Comparison of ENCODE assay signal across 12 cellular contexts in the genomic region with DNA sequence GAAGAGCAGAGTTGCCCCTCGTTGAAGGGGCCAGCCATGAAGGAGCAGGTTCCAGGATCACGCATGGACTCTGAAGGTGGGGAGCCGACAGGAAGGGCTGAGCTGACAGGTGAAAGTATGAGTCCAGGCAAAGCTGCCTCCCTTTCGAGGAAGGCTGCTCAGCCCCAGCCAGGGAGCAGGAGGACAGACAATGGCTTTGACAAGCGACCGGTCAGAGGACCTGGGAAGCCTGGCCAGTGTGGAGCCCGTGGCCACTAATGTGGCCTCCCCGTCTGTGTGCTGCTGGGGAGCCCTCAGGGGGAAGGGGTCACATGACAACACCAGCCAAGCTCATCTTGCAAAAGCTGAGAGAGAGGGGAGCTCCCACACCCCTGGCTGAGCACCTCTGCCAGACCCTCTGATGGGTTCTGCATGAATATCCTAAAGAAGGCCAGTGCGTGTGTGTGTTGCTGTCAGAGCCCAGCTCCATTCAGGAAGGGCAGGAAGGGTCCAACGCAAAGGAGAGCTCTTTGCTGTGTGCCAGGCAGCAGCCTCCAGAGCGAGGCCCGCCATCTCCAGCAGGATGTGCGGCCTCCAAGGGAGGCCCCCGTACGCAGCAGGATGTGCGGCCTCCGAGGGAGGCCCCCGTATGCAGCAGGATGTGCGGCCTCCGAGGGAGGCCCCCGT.
A peak's percentile ranks its signal among the peaks of the same experiment; 100 is the strongest.
DNase-seq lines count a peak whose midpoint lies in the region; ATAC-seq and TF ChIP-seq lines count a peak whose summit lies in the region.
"Had no signal": no experiment of that assay in that cellular context is flagged by ENCODE, and none has a peak within 500 bp of the region (broad histone marks: within the 10 kb centered on the region; RNA-seq: fewer than 3 reads in every experiment).

No MANE protein-coding gene starts in this region.

- DNase-seq in activated naive CD4-positive, alpha-beta T cell treated with anti-CD3 and anti-CD28 coated beads, Interleukin-2, amount 10 ng/mL, durations not matched to agents 7 days and 5 days, result peak; percentile 31
- no peak for DNase-seq in activated naive CD4-positive, alpha-beta T cell treated with Interleukin-2 at 50 U/mL for 16 hours
- DNase-seq in activated naive CD8-positive, alpha-beta T cell treated with anti-CD3 and anti-CD28 coated beads, Interleukin-2, amount 10 ng/mL, durations not matched to agents 7 days and 5 days, result no peak
- DNase-seq in neural progenitor cell (ENCODE audit: low spot score) (no peak), endodermal cell (no peak), GM19240 (ENCODE audit: insufficient read length, low spot score) (no peak)
- DNase-seq: foreskin keratinocyte, NCI-H1694 treated with DMSO at 0.1 percent for 48 hours, NCI-H510A treated with DMSO at 0.1 percent for 48 hours, OCI-M1 had no signal

- no peaks in the 10 kb centered on the region for H3K27me3 Mint-ChIP-seq in activated naive CD4-positive, alpha-beta T cell treated with anti-CD3 and anti-CD28 coated beads, Interleukin-2, amount 10 ng/mL, durations not matched to agents 7 days and 5 days
- H3K27me3 Mint-ChIP-seq in activated naive CD8-positive, alpha-beta T cell treated with anti-CD3 and anti-CD28 coated beads, Interleukin-2, amount 10 ng/mL, durations not matched to agents 7 days and 5 days, result no peaks in the 10 kb centered on the region
- H3K27me3 Mint-ChIP-seq in neural progenitor cell (ENCODE audit: insufficient read depth, low read depth) (no peaks in the 10 kb centered on the region), endodermal cell (ENCODE audit: insufficient read depth) (no peaks in the 10 kb centered on the region)

- H3K27ac Mint-ChIP-seq in activated naive CD4-positive, alpha-beta T cell treated with anti-CD3 and anti-CD28 coated beads, Interleukin-2, amount 10 ng/mL, durations not matched to agents 7 days and 5 days, result peak overlapping the region; percentile 92
- peak overlapping the region; percentile 83 for H3K27ac Mint-ChIP-seq in activated naive CD8-positive, alpha-beta T cell treated with anti-CD3 and anti-CD28 coated beads, Interleukin-2, amount 10 ng/mL, durations not matched to agents 7 days and 5 days
- H3K27ac Mint-ChIP-seq in neural progenitor cell (peak overlapping the region; percentile 84), endodermal cell (no peak overlapping the region)

- H3K9ac ChIP-seq in neural progenitor cell (no peak overlapping the region), endodermal cell (ENCODE audit: extremely low read depth, low read length, poor library complexity, severe bottlenecking) (no peak overlapping the region)

- H3K36me3 ChIP-seq in KOPT-K1 (ENCODE audit: insufficient read depth, low read length) (peaks cover 55% of the 10 kb centered on the region), neural progenitor cell (no peaks in the 10 kb centered on the region), endodermal cell (ENCODE audit: control insufficient read depth, insufficient read depth, low read length) (peaks cover 19% of the 10 kb centered on the region)

- CTCF ChIA-PET in activated naive CD4-positive, alpha-beta T cell treated with anti-CD3 and anti-CD28 coated beads, Interleukin-2, amount 10 ng/mL, durations not matched to agents 7 days and 5 days (lab: Charles Lee), result interaction anchor here (1.1 kb wide), 1 partner anchor 9 kb away, joined by 3 read pairs; no protein-coding TSS in a partner anchor

- H3K4me3 ChIP-seq in neural progenitor cell (no peak overlapping the region), endodermal cell (ENCODE audit: low read length) (no peak overlapping the region)

- peak overlapping the region; percentile 67 for H3K4me3 Mint-ChIP-seq in activated naive CD4-positive, alpha-beta T cell treated with anti-CD3 and anti-CD28 coated beads, Interleukin-2, amount 10 ng/mL, durations not matched to agents 7 days and 5 days
- peak overlapping the region; percentile 57 for H3K4me3 Mint-ChIP-seq in activated naive CD8-positive, alpha-beta T cell treated with anti-CD3 and anti-CD28 coated beads, Interleukin-2, amount 10 ng/mL, durations not matched to agents 7 days and 5 days
- no peak overlapping the region for H3K4me3 Mint-ChIP-seq in neural progenitor cell
- no peak overlapping the region for H3K4me3 Mint-ChIP-seq in endodermal cell

- no peaks in the 10 kb centered on the region for H3K79me2 ChIP-seq in neural progenitor cell (ENCODE audit: low read depth)

- peaks cover 70% of the 10 kb centered on the region for H3K36me3 Mint-ChIP-seq in activated naive CD4-positive, alpha-beta T cell treated with anti-CD3 and anti-CD28 coated beads, Interleukin-2, amount 10 ng/mL, durations not matched to agents 7 days and 5 days
- peaks cover 20% of the 10 kb centered on the region for H3K36me3 Mint-ChIP-seq in activated naive CD8-positive, alpha-beta T cell treated with anti-CD3 and anti-CD28 coated beads, Interleukin-2, amount 10 ng/mL, durations not matched to agents 7 days and 5 days
- H3K36me3 Mint-ChIP-seq in neural progenitor cell, result peaks cover 4% of the 10 kb centered on the region
- H3K36me3 Mint-ChIP-seq in endodermal cell (ENCODE audit: low read depth), result peaks cover 37% of the 10 kb centered on the region

- POLR2A ChIA-PET in activated naive CD8-positive, alpha-beta T cell treated with anti-CD3 and anti-CD28 coated beads, Interleukin-2, amount 10 ng/mL, durations not matched to agents 7 days and 5 days (lab: Charles Lee), result interaction anchor here (1.2 to 1.4 kb wide), 2 partner anchors 12 to 57 kb away, joined by 3 to 8 read pairs; no protein-coding TSS in a partner anchor

- H3K27me3 ChIP-seq in neural progenitor cell (no peaks in the 10 kb centered on the region), endodermal cell (ENCODE audit: control insufficient read depth, insufficient read depth, low read length, poor library complexity, severe bottlenecking) (no peaks in the 10 kb centered on the region)
- H3K27me3 ChIP-seq: foreskin keratinocyte had no signal

- H3K27ac ChIP-seq in KOPT-K1 (ENCODE audit: low read depth, low read length, poor library complexity, severe bottlenecking) (peak overlapping the region; percentile 97), neural progenitor cell (no peak overlapping the region), endodermal cell (ENCODE audit: low read depth, low read length) (no peak overlapping the region)
- H3K27ac ChIP-seq: foreskin keratinocyte had no signal

- peaks cover 72% of the 10 kb centered on the region for H3K4me1 Mint-ChIP-seq in activated naive CD4-positive, alpha-beta T cell treated with anti-CD3 and anti-CD28 coated beads, Interleukin-2, amount 10 ng/mL, durations not matched to agents 7 days and 5 days
- H3K4me1 Mint-ChIP-seq in activated naive CD8-positive, alpha-beta T cell treated with anti-CD3 and anti-CD28 coated beads, Interleukin-2, amount 10 ng/mL, durations not matched to agents 7 days and 5 days, result peaks cover 49% of the 10 kb centered on the region
- peaks cover 27% of the 10 kb centered on the region for H3K4me1 Mint-ChIP-seq in neural progenitor cell
- H3K4me1 Mint-ChIP-seq in endodermal cell, result no peaks in the 10 kb centered on the region

- no peak overlapping the region for H2AFZ ChIP-seq in neural progenitor cell (replicated peaks)

- no peak for ATAC-seq in activated naive CD8-positive, alpha-beta T cell treated with anti-CD3 and anti-CD28 coated beads, Interleukin-2, amount 10 ng/mL, durations not matched to agents 7 days and 5 days (ENCODE audit: low read depth)
- ATAC-seq in GM18519 (IDR thresholded peaks at IDR 0.05; ENCODE audit: low FRiP score, unreplicated experiment), result no peak
- ATAC-seq: foreskin keratinocyte had no signal

- H3K4me1 ChIP-seq in neural progenitor cell (no peaks in the 10 kb centered on the region), endodermal cell (ENCODE audit: control insufficient read depth, insufficient read depth, low read length) (no peaks in the 10 kb centered on the region)

- no peaks in the 10 kb centered on the region for H4K20me1 ChIP-seq in neural progenitor cell (ENCODE audit: low read depth)

- no peaks in the 10 kb centered on the region for H3F3A ChIP-seq in neural progenitor cell (ENCODE audit: low read depth)

- H3K4me2 ChIP-seq in neural progenitor cell, result no peak overlapping the region

- H3K9me3 ChIP-seq in KOPT-K1 (ENCODE audit: insufficient read depth, low read length, poor library complexity, severe bottlenecking) (no peaks in the 10 kb centered on the region), neural progenitor cell (ENCODE audit: low read depth) (no peaks in the 10 kb centered on the region), endodermal cell (ENCODE audit: control insufficient read depth, low read length) (no peaks in the 10 kb centered on the region)

- no peak for TF ChIP-seq CTCF in neural progenitor cell (IDR thresholded peaks at IDR 0.05)
- no peak for TF ChIP-seq CTCF in endodermal cell (conservative IDR thresholded peaks at IDR 0.05)

- H3K9me3 Mint-ChIP-seq in activated naive CD4-positive, alpha-beta T cell treated with anti-CD3 and anti-CD28 coated beads, Interleukin-2, amount 10 ng/mL, durations not matched to agents 7 days and 5 days, result no peaks in the 10 kb centered on the region
- H3K9me3 Mint-ChIP-seq in activated naive CD8-positive, alpha-beta T cell treated with anti-CD3 and anti-CD28 coated beads, Interleukin-2, amount 10 ng/mL, durations not matched to agents 7 days and 5 days, result no peaks in the 10 kb centered on the region
- H3K9me3 Mint-ChIP-seq in neural progenitor cell (no peaks in the 10 kb centered on the region), endodermal cell (no peaks in the 10 kb centered on the region)

- WGBS in endodermal cell (ENCODE audit: insufficient coverage in 1 of 2, insufficient read length in 1 of 2), 2 experiments, result 89 to 93% methylated on average over 8 to 21 of the region's 21 CpGs

Comparison
In these comparisons a context has a peak if more than half of its experiments do, and no peak if none do; other contexts are left out.
1. H3K4me3 Mint-ChIP-seq: peak in activated naive CD4-positive, alpha-beta T cell treated with anti-CD3 and anti-CD28 coated beads, Interleukin-2, amount 10 ng/mL, durations not matched to agents 7 days and 5 days (single experiment) and activated naive CD8-positive, alpha-beta T cell treated with anti-CD3 and anti-CD28 coated beads, Interleukin-2, amount 10 ng/mL, durations not matched to agents 7 days and 5 days (single experiment); none in neural progenitor cell (single experiment) and endodermal cell (single experiment).